ENCODE assay signal across 20 cellular contexts in the genomic region with DNA sequence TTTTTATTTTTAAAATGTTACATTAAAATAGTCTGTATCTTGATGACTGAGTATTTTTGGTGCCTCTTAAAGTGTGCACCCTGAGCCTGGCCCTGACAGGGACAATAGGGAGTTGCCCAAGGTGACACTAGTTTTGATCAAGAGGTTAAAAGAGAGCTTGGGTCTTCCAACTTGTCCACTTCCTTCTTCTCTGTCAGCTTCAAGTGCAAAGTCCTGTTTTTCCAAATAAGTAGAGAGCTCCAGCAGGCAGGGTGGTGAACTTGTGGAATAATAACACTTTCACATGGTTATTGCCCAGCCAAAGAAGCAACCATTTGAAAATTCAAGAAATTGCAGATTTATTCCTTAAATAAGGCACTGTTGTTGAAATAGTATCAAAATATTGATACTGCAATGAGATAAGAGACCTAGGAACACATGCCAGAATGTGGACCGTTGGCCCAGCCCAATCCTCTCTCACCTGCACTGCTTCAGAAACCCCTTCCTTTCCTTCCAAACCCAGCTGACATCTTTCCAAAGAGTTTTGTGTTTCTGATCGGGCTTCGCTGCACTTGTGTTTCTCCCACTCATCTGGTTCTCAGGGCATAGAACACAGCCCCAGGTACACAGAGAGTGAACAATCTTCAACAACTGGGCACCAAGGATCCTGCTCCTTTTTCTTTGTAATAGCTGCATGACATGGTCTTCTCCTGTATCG. TPM values are rescaled to one million over a fixed set of nuclear protein-coding genes. Genes with fewer than 3 reads are reported as not detected.
DNase-seq lines count a peak whose midpoint lies in the region; ATAC-seq, FAIRE-seq and TF ChIP-seq lines count a peak whose summit lies in the region.
"Had no signal": no experiment of that assay in that cellular context is flagged by ENCODE, and none has a peak within 500 bp of the region (broad histone marks: within the 10 kb centered on the region; RNA-seq: fewer than 3 reads in every experiment).

No MANE protein-coding gene starts in this region.

- H2BK12ac ChIP-seq in H1 (ENCODE audit: low read depth, low read length), result no peak overlapping the region

- H3K36me3 ChIP-seq in HepG2 (replicated peaks in 1 of 2; ENCODE audit: control insufficient read depth in 1 of 2, insufficient read depth in 2 of 2, low read length in 2 of 2), result no peaks in the 10 kb centered on the region
- H3K36me3 ChIP-seq in right lobe of liver, result no peaks in the 10 kb centered on the region
- no peaks in the 10 kb centered on the region for H3K36me3 ChIP-seq in H1 (ENCODE audit: control insufficient read depth in 2 of 4, insufficient read depth in 4 of 4, low read length in 3 of 4)
- H3K36me3 ChIP-seq in neural progenitor cell, result no peaks in the 10 kb centered on the region
- H3K36me3 ChIP-seq in MG63, result no peaks in the 10 kb centered on the region
- no peaks in the 10 kb centered on the region for H3K36me3 ChIP-seq in right atrium auricular region

- H3K27me3 ChIP-seq in HepG2 (ENCODE audit: control insufficient read depth in 1 of 2, insufficient read depth in 2 of 2, low read length in 2 of 2), result no peaks in the 10 kb centered on the region
- H3K27me3 ChIP-seq in right lobe of liver, result no peaks in the 10 kb centered on the region
- peaks cover 84 to 98% (median 97%) of the 10 kb centered on the region in 4 experiments for H3K27me3 ChIP-seq in H1 (replicated peaks in 1 of 4; ENCODE audit: control insufficient read depth in 3 of 4, extremely low read depth in 1 of 4, insufficient read depth in 3 of 4, low read length in 3 of 4)
- peaks cover 87% of the 10 kb centered on the region for H3K27me3 ChIP-seq in neural progenitor cell
- peaks cover 22% of the 10 kb centered on the region for H3K27me3 ChIP-seq in MG63
- H3K27me3 ChIP-seq in right atrium auricular region, result no peaks in the 10 kb centered on the region

- H4K20me1 ChIP-seq in HepG2 (ENCODE audit: insufficient read depth, low read length) (no peaks in the 10 kb centered on the region), H1 (replicated peaks in 1 of 2; ENCODE audit: control insufficient read depth in 1 of 2, insufficient read depth in 2 of 2, low read length in 2 of 2) (peaks cover 7 to 9% of the 10 kb centered on the region in 2 experiments), neural progenitor cell (ENCODE audit: low read depth) (no peaks in the 10 kb centered on the region)

- FAIRE-seq in HepG2 (lab: Jason Lieb, UNC) (peak; percentile 57), H1 (lab: Jason Lieb, UNC) (no peak)
- FAIRE-seq: GM12891, GM18507 had no signal

- H3K79me2 ChIP-seq in HepG2 (ENCODE audit: insufficient read depth, low read length) (no peaks in the 10 kb centered on the region), H1 (ENCODE audit: control insufficient read depth in 1 of 2, insufficient read depth in 2 of 2, low read length in 2 of 2) (no peaks in the 10 kb centered on the region), neural progenitor cell (ENCODE audit: low read depth) (no peaks in the 10 kb centered on the region)

- no peak overlapping the region for H2AK5ac ChIP-seq in H1 (ENCODE audit: low read depth, low read length)

- H3K27me3 Mint-ChIP-seq in neural progenitor cell (ENCODE audit: insufficient read depth, low read depth), result no peaks in the 10 kb centered on the region

- H3K56ac ChIP-seq in H1 (replicated peaks; ENCODE audit: insufficient read length, low read depth, low read length), result no peak overlapping the region

- H3K9me3 Mint-ChIP-seq in neural progenitor cell, result no peaks in the 10 kb centered on the region
- H3K9me3 Mint-ChIP-seq: CD4-positive, alpha-beta memory T cell had no signal

- H3K36me3 Mint-ChIP-seq in neural progenitor cell, result no peaks in the 10 kb centered on the region
- H3K36me3 Mint-ChIP-seq: CD4-positive, alpha-beta memory T cell had no signal

- H3F3A ChIP-seq in neural progenitor cell (ENCODE audit: low read depth), result peaks cover 26% of the 10 kb centered on the region

- in situ Hi-C loops in HepG2 (cut with HindIII; ENCODE audit: extremely low pct_ligation_motif_present, low pct_unique_long_range_greater_than_20kb), result no loop called here

- no peaks in the 10 kb centered on the region for H3K23me2 ChIP-seq in H1 (ENCODE audit: low read depth, low read length)

- H2BK120ac ChIP-seq in H1 (replicated peaks; ENCODE audit: low read depth, low read length), result no peak overlapping the region

- DNase-seq in HepG2 (ENCODE audit: low spot score) (no peak), right lobe of liver (no peak), H1 (ENCODE audit: low read depth in 1 of 2, low spot score in 2 of 2) (no peak), neural progenitor cell (ENCODE audit: low spot score) (no peak), MG63 (no peak), cerebellum (ENCODE audit: low spot score) (no peak), right atrium auricular region (ENCODE audit: low spot score) (no peak)
- DNase-seq: Calu3; CD4-positive, alpha-beta memory T cell; COR-L47; DMS53; DMS79 treated with DMSO at 0.1 percent for 48 hours; GF-D8; GOT3; H7; HCEC 1CT had no signal

- H3K4ac ChIP-seq in H1 (replicated peaks; ENCODE audit: insufficient read length, low read depth, low read length), result no peak overlapping the region

- TF ChIP-seq RAD21 in HepG2 (CRISPR knock-in tag; IDR thresholded peaks at IDR 0.05) (no peak), H1 (IDR thresholded peaks at IDR 0.05 in 1 of 2, conservative IDR thresholded peaks at IDR 0.05 in 1 of 2; ENCODE audit: low read depth in 2 of 2, low read length in 2 of 2) (no peak)

- no peak overlapping the region for H2AFZ ChIP-seq in HepG2 (ENCODE audit: low read length)
- no peak overlapping the region for H2AFZ ChIP-seq in H1 (ENCODE audit: low read length)
- H2AFZ ChIP-seq in neural progenitor cell (replicated peaks), result no peak overlapping the region

- H2BK15ac ChIP-seq in H1 (ENCODE audit: low read length), result no peak overlapping the region

- WGBS in HepG2 (ENCODE audit: low lambda C conversion rate), result 61% methylated on average over 4 of the region's 4 CpGs
- WGBS in right lobe of liver (ENCODE audit: insufficient coverage, low coverage, low lambda C conversion rate, missing lambda C conversion rate), result 82% methylated on average over 4 of the region's 4 CpGs
- 95% methylated on average over 4 of the region's 4 CpGs; no CpG with 5 or more reads in 1 of the 2 experiments for WGBS in H1 (ENCODE audit: extremely low coverage in 1 of 2, insufficient coverage in 1 of 2, insufficient read length in 1 of 2, insufficient replicate concordance in 2 of 2, low coverage in 1 of 2, low lambda C conversion rate in 2 of 2, missing lambda C conversion rate in 1 of 2), 2 experiments

- POLR2A ChIA-PET in HepG2 (lab: Yijun Ruan, JAX) (interaction anchor here (1.1 to 1.3 kb wide), 2 partner anchors 19 to 113 kb away, joined by 3 read pairs; a partner anchor contains a TSS), H1 (lab: Charles Lee; ENCODE audit: partially characterized antibody) (interaction anchor here (0.7 to 1.6 kb wide), 3 partner anchors 10 to 20 kb away, joined by 3 to 4 read pairs (median 3); no protein-coding TSS in a partner anchor)

- no peak for TF ChIP-seq EP300 in HepG2 (IDR thresholded peaks at IDR 0.05; ENCODE audit: low read depth in 2 of 2, low read length in 2 of 2)
- TF ChIP-seq EP300 in HepG2 (CRISPR knock-in tag; IDR thresholded peaks at IDR 0.05; ENCODE audit: borderline replicate concordance), result no peak
- TF ChIP-seq EP300 in H1 (IDR thresholded peaks at IDR 0.05; ENCODE audit: borderline replicate concordance in 1 of 2, low read depth in 2 of 2, low read length in 2 of 2), result no peak

- CTCF ChIA-PET in HepG2 (lab: Yijun Ruan, JAX; ENCODE audit: low intra/inter-chr PET ratio, low total read pairs), result no interaction called here
- CTCF ChIA-PET in H1 (lab: Charles Lee; ENCODE audit: partially characterized antibody), result interaction anchor here (0.7 to 4.8 kb wide), 8 partner anchors 9 to 197 kb away, joined by 3 to 21 read pairs (median 3); a partner anchor contains a TSS

- no peak overlapping the region for H2BK5ac ChIP-seq in H1 (ENCODE audit: low read depth, low read length)

- TF ChIP-seq POLR2A in HepG2 (IDR thresholded peaks at IDR 0.05; ENCODE audit: insufficient read depth in 1 of 2, low read depth in 2 of 2, low read length in 2 of 2), result no peak
- TF ChIP-seq POLR2A in right lobe of liver (IDR thresholded peaks at IDR 0.05), result no peak
- no peak for TF ChIP-seq POLR2A in H1 (IDR thresholded peaks at IDR 0.05; ENCODE audit: control extremely low read depth in 1 of 2, low read depth in 2 of 2, low read length in 2 of 2)

- H4K8ac ChIP-seq in H1 (ENCODE audit: extremely low read depth, insufficient read depth, low read length), result no peak overlapping the region

- no peak overlapping the region for H3K4me3 ChIP-seq in HepG2 (replicated peaks in 1 of 3; ENCODE audit: insufficient read depth in 1 of 3, low read depth in 2 of 3, low read length in 3 of 3)
- no peak overlapping the region for H3K4me3 ChIP-seq in right lobe of liver
- no peak overlapping the region for H3K4me3 ChIP-seq in H1 (ENCODE audit: extremely low read depth in 1 of 4, insufficient read depth in 2 of 4, low read depth in 3 of 4, low read length in 4 of 4)
- H3K4me3 ChIP-seq in neural progenitor cell, result no peak overlapping the region
- H3K4me3 ChIP-seq in MG63, result no peak overlapping the region
- no peak overlapping the region for H3K4me3 ChIP-seq in right atrium auricular region

- peaks cover 30% of the 10 kb centered on the region for H3K4me1 Mint-ChIP-seq in neural progenitor cell
- H3K4me1 Mint-ChIP-seq: CD4-positive, alpha-beta memory T cell had no signal

- H3K4me3 Mint-ChIP-seq in neural progenitor cell, result peak overlapping the region; percentile 37
- H3K4me3 Mint-ChIP-seq: CD4-positive, alpha-beta memory T cell had no signal

- H3K23ac ChIP-seq in H1 (ENCODE audit: insufficient read length), result no peak overlapping the region

- no peak overlapping the region for H3K18ac ChIP-seq in H1 (ENCODE audit: extremely low read depth, low read length)

- H3K14ac ChIP-seq in H1 (ENCODE audit: insufficient read length), result no peak overlapping the region

- ATAC-seq in HepG2 (no peak), right lobe of liver (no peak)

- H3K27ac ChIP-seq in HepG2 (ENCODE audit: extremely low read length, insufficient read depth, low read length) (no peak overlapping the region), right lobe of liver (no peak overlapping the region), H1 (ENCODE audit: low read depth, low read length) (no peak overlapping the region), neural progenitor cell (no peak overlapping the region), right atrium auricular region (no peak overlapping the region)

- intact Hi-C loops in HepG2 (cut with micrococcal nuclease; ENCODE audit: unreplicated experiment) (no loop called here), right lobe of liver (cut with DNase I) (no loop called here)

- H2BK20ac ChIP-seq in H1 (ENCODE audit: low read length), result no peak overlapping the region

- BruUV-seq in HepG2 (replicated peaks; lab: Mats Ljungman, UMichigan), result no TSS peak

- no peaks in the 10 kb centered on the region for H3K9me3 ChIP-seq in HepG2 (ENCODE audit: low read length)
- H3K9me3 ChIP-seq in right lobe of liver, result no peaks in the 10 kb centered on the region
- no peaks in the 10 kb centered on the region for H3K9me3 ChIP-seq in H1 (ENCODE audit: insufficient read depth in 2 of 2, low read depth in 1 of 2, low read length in 1 of 2)
- H3K9me3 ChIP-seq in neural progenitor cell (ENCODE audit: low read depth), result no peaks in the 10 kb centered on the region
- H3K9me3 ChIP-seq in MG63, result no peaks in the 10 kb centered on the region
- H3K9me3 ChIP-seq in right atrium auricular region, result no peaks in the 10 kb centered on the region

- H3K4me1 ChIP-seq in HepG2 (ENCODE audit: insufficient read depth, low read length) (peaks cover 52% of the 10 kb centered on the region), right lobe of liver (peaks cover 0 to 4% (median 0%) of the 10 kb centered on the region in 4 donors), H1 (replicated peaks in 1 of 4; ENCODE audit: control insufficient read depth in 3 of 4, insufficient read depth in 4 of 4, low read length in 3 of 4) (peaks cover 4 to 6% (median 5%) of the 10 kb centered on the region in 4 experiments), neural progenitor cell (peaks cover 37% of the 10 kb centered on the region), right atrium auricular region (peaks cover 0 to 7% of the 10 kb centered on the region in 2 donors)

- no peaks in the 10 kb centered on the region for H3K79me1 ChIP-seq in H1 (ENCODE audit: low read depth, low read length)

- 0 out of 2 replicates have a peak overlapping the region, but pooled peaks have one; percentile 67 for H3K4me2 ChIP-seq in HepG2 (ENCODE audit: low read depth, low read length)
- H3K4me2 ChIP-seq in H1 (ENCODE audit: insufficient read depth in 1 of 2, low read depth in 2 of 2, low read length in 2 of 2), result no peak overlapping the region
- H3K4me2 ChIP-seq in neural progenitor cell, result no peak overlapping the region

- no peak overlapping the region for H4K5ac ChIP-seq in H1 (ENCODE audit: insufficient read length, low read depth, low read length)

- no peak overlapping the region for H3K27ac Mint-ChIP-seq in neural progenitor cell
- H3K27ac Mint-ChIP-seq: CD4-positive, alpha-beta memory T cell had no signal

- H4K91ac ChIP-seq in H1 (replicated peaks; ENCODE audit: insufficient read length, low read length), result no peak overlapping the region

- TF ChIP-seq CTCF in HepG2 (CRISPR knock-in tag; IDR thresholded peaks at IDR 0.05) (no peak), right lobe of liver (IDR thresholded peaks at IDR 0.05) (no peak), H1 (IDR thresholded peaks at IDR 0.05; ENCODE audit: control extremely low read depth in 1 of 3, insufficient read depth in 1 of 3, low read depth in 1 of 3, low read length in 3 of 3) (no peak), neural progenitor cell (IDR thresholded peaks at IDR 0.05) (no peak), right atrium auricular region (IDR thresholded peaks at IDR 0.05) (no peak)

- H3K9ac ChIP-seq in HepG2 (ENCODE audit: insufficient read depth, low read depth, low read length), result no peak overlapping the region
- H3K9ac ChIP-seq in H1 (replicated peaks in 1 of 4; ENCODE audit: extremely low read depth in 1 of 4, low read depth in 3 of 4, low read length in 3 of 4), result no peak overlapping the region
- H3K9ac ChIP-seq in neural progenitor cell, result no peak overlapping the region

RNA-seq across cellular contexts. Expression of a gene that starts 13.8 kb away (rescaled TPM):
- total RNA-seq in HepG2 (2016; rRNA removed; fragmentation: Illumina TruSeq; extraction: Trizol) (9.2 and 38.3 TPM in 2 replicates), right lobe of liver (not detected), neural progenitor cell (ENCODE audit: low replicate concordance) (69.1 and 330 TPM in 2 replicates), cerebellum (11.7 TPM), right atrium auricular region (not detected)
- total RNA-seq in HepG2 (2016; cell fraction: cytosol; rRNA removed; fragmentation: Illumina TruSeq; extraction: Trizol; ENCODE audit: low read depth), result 1.1 and 3.1 TPM in 2 replicates
- total RNA-seq in HepG2 (2016; cell fraction: insoluble cytoplasmic fraction; rRNA removed; fragmentation: Illumina TruSeq; extraction: Trizol), result 6.6 and 41.7 TPM in 2 replicates
- 3.6 and 4.1 TPM in 2 replicates for total RNA-seq in HepG2 (2016; cell fraction: membrane; rRNA removed; fragmentation: Illumina TruSeq; extraction: Trizol)
- 44.6 and 58.3 TPM in 2 replicates for total RNA-seq in HepG2 (2016; cell fraction: nucleus; rRNA removed; fragmentation: Illumina TruSeq; extraction: Trizol)
- polyA plus RNA-seq in HepG2 (2011; rRNA removed) (7.4 and 9.8 TPM in 2 replicates), H1 (2011; rRNA removed) (4.2 and 8.8 TPM in 2 replicates)
- polyA plus RNA-seq in HepG2 (2011; cell fraction: cytosol; rRNA removed), result 4.1 and 4.4 TPM in 2 replicates
- polyA plus RNA-seq in HepG2 (2011; cell fraction: nucleus; rRNA removed), result 113 and 136 TPM in 2 replicates
- 7.6 and 8.6 TPM in 2 replicates for polyA plus RNA-seq in HepG2 (2012)
- 0.91 and 1.3 TPM in 2 replicates for polyA plus RNA-seq in HepG2 (2016; cell fraction: cytosol; fragmentation: Illumina TruSeq; extraction: Trizol; ENCODE audit: low read depth)
- polyA plus RNA-seq in HepG2 (2016; cell fraction: insoluble cytoplasmic fraction; fragmentation: Illumina TruSeq; extraction: Trizol; ENCODE audit: low read depth), result 5.7 and 8.4 TPM in 2 replicates
- polyA plus RNA-seq in HepG2 (2016; cell fraction: membrane; fragmentation: Illumina TruSeq; extraction: Trizol; ENCODE audit: low read depth), result 1.5 and 2.1 TPM in 2 replicates
- 114 and 115 TPM in 2 replicates for polyA plus RNA-seq in HepG2 (2016; cell fraction: nucleus; fragmentation: Illumina TruSeq; extraction: Trizol; ENCODE audit: insufficient read depth, low read depth)
- polyA minus RNA-seq in HepG2 (2011; rRNA and poly(A)+ RNA removed; ENCODE audit: low replicate concordance), result 7.1 TPM in 1 of 2 replicates, not detected in the other
- 4.7 and 7.3 TPM in 2 replicates for polyA minus RNA-seq in HepG2 (2011; cell fraction: cytosol; rRNA and poly(A)+ RNA removed)
- 12.5 and 15.2 TPM in 2 replicates for polyA minus RNA-seq in HepG2 (2011; cell fraction: nucleus; rRNA and poly(A)+ RNA removed)
- 11.7 and 14.6 TPM in 2 replicates for total RNA-seq in H1 (2021; fragmentation: NEBNext Ultra II Directional; extraction: Animal tissue kit (Norgen Biotek cat#: 25700))
- polyA plus RNA-seq in H1 (2011; cell fraction: cytosol; rRNA removed), result 6.4 TPM
- polyA plus RNA-seq in H1 (2011; cell fraction: nucleus; rRNA removed), result 34.3 TPM
- 7.3 to 9.9 TPM (median 8.3 TPM) in 4 replicates for polyA plus RNA-seq in H1 (2012, experiment 1 of 2)
- 8.6 TPM for polyA plus RNA-seq in H1 (2012, experiment 2 of 2)
- polyA plus RNA-seq in H1 (2013, experiment 1 of 2), result 10.3 TPM
- 8.7 TPM for polyA plus RNA-seq in H1 (2013, experiment 2 of 2)
- 2.9 and 5.7 TPM in 2 replicates for polyA minus RNA-seq in H1 (2011; rRNA and poly(A)+ RNA removed)
- 7.3 TPM for polyA minus RNA-seq in H1 (2011; cell fraction: cytosol; rRNA and poly(A)+ RNA removed)
- 7.9 TPM for polyA minus RNA-seq in H1 (2011; cell fraction: nucleus; rRNA and poly(A)+ RNA removed)
- total RNA-seq in MG63 (2014; rRNA removed; shearing (Covaris generic); ENCODE audit: low replicate concordance), result not detected in 2 replicates
- total RNA-seq: A172; CD4-positive, alpha-beta memory T cell had no signal
- polyA plus RNA-seq: BJ; CD4-positive, alpha-beta memory T cell had no signal

RNA-seq across cellular contexts. Expression of a gene that starts 54.7 kb away (rescaled TPM):
- total RNA-seq in HepG2 (2016; rRNA removed; fragmentation: Illumina TruSeq; extraction: Trizol) (132 and 134 TPM in 2 replicates), right lobe of liver (10 to 100 TPM; 13.8 to 55.6 (median 34.7) TPM), neural progenitor cell (ENCODE audit: low replicate concordance) (87.5 and 115 TPM in 2 replicates), cerebellum (87.2 TPM), right atrium auricular region (100 to 1,000 TPM in 1 of 2 donors, 10 to 100 TPM in 1; 54.7 to 107 TPM)
- total RNA-seq in HepG2 (2016; cell fraction: cytosol; rRNA removed; fragmentation: Illumina TruSeq; extraction: Trizol; ENCODE audit: low read depth), result 140 and 199 TPM in 2 replicates
- total RNA-seq in HepG2 (2016; cell fraction: insoluble cytoplasmic fraction; rRNA removed; fragmentation: Illumina TruSeq; extraction: Trizol), result 131 and 142 TPM in 2 replicates
- total RNA-seq in HepG2 (2016; cell fraction: membrane; rRNA removed; fragmentation: Illumina TruSeq; extraction: Trizol), result 222 and 263 TPM in 2 replicates
- total RNA-seq in HepG2 (2016; cell fraction: nucleus; rRNA removed; fragmentation: Illumina TruSeq; extraction: Trizol), result 69.5 and 82.9 TPM in 2 replicates
- polyA plus RNA-seq in HepG2 (2011; rRNA removed) (191 and 192 TPM in 2 replicates), H1 (2011; rRNA removed) (35.7 and 45.3 TPM in 2 replicates)
- polyA plus RNA-seq in HepG2 (2011; cell fraction: cytosol; rRNA removed), result 141 and 173 TPM in 2 replicates
- polyA plus RNA-seq in HepG2 (2011; cell fraction: nucleus; rRNA removed), result 103 and 125 TPM in 2 replicates
- 67.2 and 83.0 TPM in 2 replicates for polyA plus RNA-seq in HepG2 (2012)
- polyA plus RNA-seq in HepG2 (2016; cell fraction: cytosol; fragmentation: Illumina TruSeq; extraction: Trizol; ENCODE audit: low read depth), result 208 and 285 TPM in 2 replicates
- 129 and 148 TPM in 2 replicates for polyA plus RNA-seq in HepG2 (2016; cell fraction: insoluble cytoplasmic fraction; fragmentation: Illumina TruSeq; extraction: Trizol; ENCODE audit: low read depth)
- polyA plus RNA-seq in HepG2 (2016; cell fraction: membrane; fragmentation: Illumina TruSeq; extraction: Trizol; ENCODE audit: low read depth), result 221 and 275 TPM in 2 replicates
- polyA plus RNA-seq in HepG2 (2016; cell fraction: nucleus; fragmentation: Illumina TruSeq; extraction: Trizol; ENCODE audit: insufficient read depth, low read depth), result 107 and 122 TPM in 2 replicates
- polyA minus RNA-seq in HepG2 (2011; rRNA and poly(A)+ RNA removed; ENCODE audit: low replicate concordance), result 179 and 1,095 TPM in 2 replicates
- polyA minus RNA-seq in HepG2 (2011; cell fraction: cytosol; rRNA and poly(A)+ RNA removed), result 43.2 and 44.5 TPM in 2 replicates
- polyA minus RNA-seq in HepG2 (2011; cell fraction: nucleus; rRNA and poly(A)+ RNA removed), result 81.1 and 92.5 TPM in 2 replicates
- total RNA-seq in H1 (2021; fragmentation: NEBNext Ultra II Directional; extraction: Animal tissue kit (Norgen Biotek cat#: 25700)), result 36.6 and 37.0 TPM in 2 replicates
- polyA plus RNA-seq in H1 (2011; cell fraction: cytosol; rRNA removed), result 50.0 TPM
- polyA plus RNA-seq in H1 (2011; cell fraction: nucleus; rRNA removed), result 47.3 TPM
- 30.0 to 40.7 TPM (median 38.1 TPM) in 4 replicates for polyA plus RNA-seq in H1 (2012, experiment 1 of 2)
- 22.3 TPM for polyA plus RNA-seq in H1 (2012, experiment 2 of 2)
- polyA plus RNA-seq in H1 (2013, experiment 1 of 2), result 29.9 TPM
- 32.5 TPM for polyA plus RNA-seq in H1 (2013, experiment 2 of 2)
- 64.9 and 98.9 TPM in 2 replicates for polyA minus RNA-seq in H1 (2011; rRNA and poly(A)+ RNA removed)
- 23.5 TPM for polyA minus RNA-seq in H1 (2011; cell fraction: cytosol; rRNA and poly(A)+ RNA removed)
- 34.8 TPM for polyA minus RNA-seq in H1 (2011; cell fraction: nucleus; rRNA and poly(A)+ RNA removed)
- total RNA-seq in MG63 (2014; rRNA removed; shearing (Covaris generic); ENCODE audit: low replicate concordance), result 130 and 148 TPM in 2 replicates
